In the genomic region with DNA sequence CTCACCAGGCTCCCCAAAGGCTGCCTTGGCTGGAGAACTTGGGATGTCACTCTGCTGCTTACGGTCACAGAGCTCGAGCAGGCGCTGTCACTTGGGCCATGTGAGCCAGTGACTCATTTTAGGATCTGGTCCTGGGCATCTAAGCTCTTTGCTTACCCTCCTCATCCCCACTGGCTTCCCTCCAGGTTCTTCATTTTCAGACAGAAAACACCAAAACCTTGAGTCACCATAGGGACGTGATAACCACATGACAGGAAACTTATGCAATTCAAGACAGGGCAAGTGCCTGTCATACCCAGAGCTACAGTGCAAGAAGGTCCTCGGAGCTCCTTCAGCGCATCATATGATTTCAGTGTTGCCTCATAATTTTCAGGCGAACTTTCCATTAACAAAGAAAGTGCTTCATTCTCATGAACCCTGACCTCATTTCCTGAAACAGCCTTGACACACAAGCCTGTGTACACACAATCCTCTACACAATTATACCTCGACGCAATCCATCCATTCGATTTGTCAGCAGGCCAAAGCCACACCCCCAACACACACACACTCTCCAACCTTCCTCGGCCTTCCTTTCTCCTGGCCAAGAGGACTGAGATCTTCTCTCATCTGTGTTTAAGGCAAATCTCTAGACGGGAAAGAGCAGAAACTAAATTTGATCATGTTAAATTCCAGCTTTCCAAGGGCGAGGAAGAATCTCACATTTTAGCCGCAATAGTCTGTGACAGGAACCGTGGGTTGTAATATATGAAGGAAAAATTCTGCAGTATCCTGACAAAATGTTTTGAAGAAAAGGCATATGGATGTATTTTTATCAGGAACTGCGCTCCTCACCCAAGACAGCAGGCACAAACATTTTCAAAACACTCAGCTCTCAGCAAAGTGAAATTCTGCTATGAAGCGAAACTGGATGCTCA, we compare ENCODE assay signal across 8 cellular contexts. TPM values are rescaled to one million over a fixed set of nuclear protein-coding genes. Genes with fewer than 3 reads are reported as not detected.
DNase-seq lines count a peak whose midpoint lies in the region; ATAC-seq and TF ChIP-seq lines count a peak whose summit lies in the region.

No MANE protein-coding gene starts in this region.

- H3F3A ChIP-seq in SU-DHL-6 (ENCODE audit: insufficient read depth): peaks cover 31% of the 10 kb centered on the region

- H2AFZ ChIP-seq in SU-DHL-6 (ENCODE audit: low read depth, low read length, severe bottlenecking): no peak overlapping the region

- intact Hi-C loops in CD14-positive monocyte (cut with micrococcal nuclease): loop anchor here (2.0 to 10.0 kb wide), 3 partner anchors 30 to 1988 kb away; no protein-coding TSS in a partner anchor

- no peaks in the 10 kb centered on the region for H3K27me3 ChIP-seq in SU-DHL-6 (ENCODE audit: low read length)
- H3K27me3 ChIP-seq in liver (ENCODE audit: control insufficient read depth in 4 of 4, insufficient read depth in 4 of 4, low read length in 3 of 4): no peaks in the 10 kb centered on the region

- H3K36me3 ChIP-seq in SU-DHL-6 (ENCODE audit: low read length) (peaks cover 14% of the 10 kb centered on the region), liver (ENCODE audit: control insufficient read depth in 4 of 4, insufficient read depth in 3 of 4, low read depth in 1 of 4, low read length in 3 of 4) (peaks cover 2 to 31% (median 19%) of the 10 kb centered on the region in 4 donors)

- no peaks in the 10 kb centered on the region for H3K4me1 ChIP-seq in liver (ENCODE audit: control insufficient read depth in 4 of 4, insufficient read depth in 4 of 4, low read length in 3 of 4)

- DNase-seq in CD14-positive monocyte (ENCODE audit: low spot score): peak; percentile 99
- peak; percentile 62 for DNase-seq in GM19240 (ENCODE audit: insufficient read length, low spot score)
- DNase-seq in central memory CD4-positive, alpha-beta T cell: peak; percentile 54
- peak; percentile 4 to 44 (median 32) for DNase-seq in stimulated activated CD4-positive, alpha-beta T cell treated with anti-CD3 and anti-CD28 coated beads, TNF-alpha, amount 100 ng/mL, for 48 hours (ENCODE audit: low read depth in 3 of 3)
- no peak for DNase-seq in NCI-H1092 (lab: John Stamatoyannopoulos, UW)

- no peak for TF ChIP-seq RAD21 in liver (IDR thresholded peaks at IDR 0.05)

- peaks cover 42% of the 10 kb centered on the region for H3K4me1 Mint-ChIP-seq in CD14-positive monocyte

- H3K4me3 ChIP-seq in SU-DHL-6 (ENCODE audit: insufficient read depth, low read length, poor library complexity, severe bottlenecking) (no peak overlapping the region), liver (ENCODE audit: low read depth in 1 of 3, low read length in 3 of 3) (no peak overlapping the region)

- peaks cover 0 to 6% (median 0%) of the 10 kb centered on the region in 3 donors for H3K27me3 Mint-ChIP-seq in CD14-positive monocyte (ENCODE audit: low read depth in 3 of 3)

- WGBS in liver: 65% methylated on average over 17 of the region's 17 CpGs

- peak overlapping the region; percentile 34 to 75 for H3K4me3 Mint-ChIP-seq in CD14-positive monocyte

- no peaks in the 10 kb centered on the region for H3K79me2 ChIP-seq in SU-DHL-6 (ENCODE audit: insufficient read depth, low read length)

- no peaks in the 10 kb centered on the region for H3K9me3 ChIP-seq in SU-DHL-6 (ENCODE audit: insufficient read depth, low read length)
- H3K9me3 ChIP-seq in liver (ENCODE audit: control insufficient read depth in 4 of 4, low read length in 3 of 4): no peaks in the 10 kb centered on the region

- TF ChIP-seq CTCF in CD14-positive monocyte (IDR thresholded peaks at IDR 0.05): no peak
- TF ChIP-seq CTCF in SU-DHL-6 (IDR thresholded peaks at IDR 0.05; ENCODE audit: insufficient read depth, low read length, poor library complexity, severe bottlenecking): no peak
- TF ChIP-seq CTCF in liver (IDR thresholded peaks at IDR 0.05; ENCODE audit: low read depth, low read length, missing input control): no peak

- H3K9me2 ChIP-seq in SU-DHL-6 (replicated peaks; ENCODE audit: insufficient read depth, low read length): no peaks in the 10 kb centered on the region

- H3K27ac ChIP-seq in SU-DHL-6 (ENCODE audit: low read depth, low read length) (no peak overlapping the region), liver (ENCODE audit: low read depth in 1 of 2, low read length in 2 of 2) (peak overlapping the region; percentile 42 to 50)

- H3K4me2 ChIP-seq in SU-DHL-6 (ENCODE audit: low read depth, low read length, poor library complexity, severe bottlenecking): peak overlapping the region; percentile 32

- H3K27ac Mint-ChIP-seq in CD14-positive monocyte: peak overlapping the region; percentile 97 to 100 (median 100)

- no peak overlapping the region for H3K9ac ChIP-seq in SU-DHL-6 (ENCODE audit: low read length)
- no peak overlapping the region for H3K9ac ChIP-seq in liver (ENCODE audit: low read depth in 1 of 2, low read length in 2 of 2)

- H3K9me3 Mint-ChIP-seq in CD14-positive monocyte: no peaks in the 10 kb centered on the region

- peaks cover 11% of the 10 kb centered on the region; the same call in 1 of the 2 replicates for H4K20me1 ChIP-seq in SU-DHL-6 (ENCODE audit: low read depth, low read length)

- ATAC-seq in HG03378 (IDR thresholded peaks at IDR 0.05; ENCODE audit: unreplicated experiment): peak; percentile 74

- H3K36me3 Mint-ChIP-seq in CD14-positive monocyte: peaks cover 61 to 69% of the 10 kb centered on the region in 2 donors

TF ChIP-seq in liver, 16 proteins besides CTCF, POLR2A, EP300 and RAD21:
- TF ChIP-seq, protein P1, sequence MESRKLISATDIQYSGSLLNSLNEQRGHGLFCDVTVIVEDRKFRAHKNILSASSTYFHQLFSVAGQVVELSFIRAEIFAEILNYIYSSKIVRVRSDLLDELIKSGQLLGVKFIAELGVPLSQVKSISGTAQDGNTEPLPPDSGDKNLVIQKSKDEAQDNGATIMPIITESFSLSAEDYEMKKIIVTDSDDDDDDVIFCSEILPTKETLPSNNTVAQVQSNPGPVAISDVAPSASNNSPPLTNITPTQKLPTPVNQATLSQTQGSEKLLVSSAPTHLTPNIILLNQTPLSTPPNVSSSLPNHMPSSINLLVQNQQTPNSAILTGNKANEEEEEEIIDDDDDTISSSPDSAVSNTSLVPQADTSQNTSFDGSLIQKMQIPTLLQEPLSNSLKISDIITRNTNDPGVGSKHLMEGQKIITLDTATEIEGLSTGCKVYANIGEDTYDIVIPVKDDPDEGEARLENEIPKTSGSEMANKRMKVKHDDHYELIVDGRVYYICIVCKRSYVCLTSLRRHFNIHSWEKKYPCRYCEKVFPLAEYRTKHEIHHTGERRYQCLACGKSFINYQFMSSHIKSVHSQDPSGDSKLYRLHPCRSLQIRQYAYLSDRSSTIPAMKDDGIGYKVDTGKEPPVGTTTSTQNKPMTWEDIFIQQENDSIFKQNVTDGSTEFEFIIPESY (IDR thresholded peaks at IDR 0.05): no peak
- TF ChIP-seq JUND (IDR thresholded peaks at IDR 0.05) (peak; percentile 45 to 69), EGR1 (IDR thresholded peaks at IDR 0.05; ENCODE audit: low read depth in 2 of 2) (no peak), FOXA2 (IDR thresholded peaks at IDR 0.05) (no peak), TAF1 (conservative IDR thresholded peaks at IDR 0.05) (no peak), HNF4A (conservative IDR thresholded peaks at IDR 0.05) (no peak), RXRA (IDR thresholded peaks at IDR 0.05) (peak; percentile 13 to 54), HNF4G (IDR thresholded peaks at IDR 0.05) (no peak), FOXA1 (IDR thresholded peaks at IDR 0.05) (no peak), YY1 (IDR thresholded peaks at IDR 0.05) (no peak), GABPA (IDR thresholded peaks at IDR 0.05 in 1 of 2, conservative IDR thresholded peaks at IDR 0.05 in 1 of 2) (peak; percentile 30 to 42), NR2F2 (IDR thresholded peaks at IDR 0.05) (peak; percentile 55), SP1 (IDR thresholded peaks at IDR 0.05) (no peak)
- TF ChIP-seq, protein P2, sequence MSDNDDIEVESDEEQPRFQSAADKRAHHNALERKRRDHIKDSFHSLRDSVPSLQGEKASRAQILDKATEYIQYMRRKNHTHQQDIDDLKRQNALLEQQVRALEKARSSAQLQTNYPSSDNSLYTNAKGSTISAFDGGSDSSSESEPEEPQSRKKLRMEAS (IDR thresholded peaks at IDR 0.05): no peak
- TF ChIP-seq, protein P3, sequence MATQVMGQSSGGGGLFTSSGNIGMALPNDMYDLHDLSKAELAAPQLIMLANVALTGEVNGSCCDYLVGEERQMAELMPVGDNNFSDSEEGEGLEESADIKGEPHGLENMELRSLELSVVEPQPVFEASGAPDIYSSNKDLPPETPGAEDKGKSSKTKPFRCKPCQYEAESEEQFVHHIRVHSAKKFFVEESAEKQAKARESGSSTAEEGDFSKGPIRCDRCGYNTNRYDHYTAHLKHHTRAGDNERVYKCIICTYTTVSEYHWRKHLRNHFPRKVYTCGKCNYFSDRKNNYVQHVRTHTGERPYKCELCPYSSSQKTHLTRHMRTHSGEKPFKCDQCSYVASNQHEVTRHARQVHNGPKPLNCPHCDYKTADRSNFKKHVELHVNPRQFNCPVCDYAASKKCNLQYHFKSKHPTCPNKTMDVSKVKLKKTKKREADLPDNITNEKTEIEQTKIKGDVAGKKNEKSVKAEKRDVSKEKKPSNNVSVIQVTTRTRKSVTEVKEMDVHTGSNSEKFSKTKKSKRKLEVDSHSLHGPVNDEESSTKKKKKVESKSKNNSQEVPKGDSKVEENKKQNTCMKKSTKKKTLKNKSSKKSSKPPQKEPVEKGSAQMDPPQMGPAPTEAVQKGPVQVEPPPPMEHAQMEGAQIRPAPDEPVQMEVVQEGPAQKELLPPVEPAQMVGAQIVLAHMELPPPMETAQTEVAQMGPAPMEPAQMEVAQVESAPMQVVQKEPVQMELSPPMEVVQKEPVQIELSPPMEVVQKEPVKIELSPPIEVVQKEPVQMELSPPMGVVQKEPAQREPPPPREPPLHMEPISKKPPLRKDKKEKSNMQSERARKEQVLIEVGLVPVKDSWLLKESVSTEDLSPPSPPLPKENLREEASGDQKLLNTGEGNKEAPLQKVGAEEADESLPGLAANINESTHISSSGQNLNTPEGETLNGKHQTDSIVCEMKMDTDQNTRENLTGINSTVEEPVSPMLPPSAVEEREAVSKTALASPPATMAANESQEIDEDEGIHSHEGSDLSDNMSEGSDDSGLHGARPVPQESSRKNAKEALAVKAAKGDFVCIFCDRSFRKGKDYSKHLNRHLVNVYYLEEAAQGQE (IDR thresholded peaks at IDR 0.05): no peak
- TF ChIP-seq, protein P4, sequence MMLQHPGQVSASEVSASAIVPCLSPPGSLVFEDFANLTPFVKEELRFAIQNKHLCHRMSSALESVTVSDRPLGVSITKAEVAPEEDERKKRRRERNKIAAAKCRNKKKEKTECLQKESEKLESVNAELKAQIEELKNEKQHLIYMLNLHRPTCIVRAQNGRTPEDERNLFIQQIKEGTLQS (IDR thresholded peaks at IDR 0.05): no peak

RNA-seq across cellular contexts. Expression of a gene that starts 25.3 kb away (rescaled TPM):
- 10 to 100 TPM; 34.3 TPM for polyA plus RNA-seq in CD14-positive monocyte
- 10 to 100 TPM; 10.1 to 11.1 TPM for total RNA-seq in liver
- 10 to 100 TPM in 1 of 2 donors, 1 to 10 TPM in 1; 9.6 to 18.8 TPM for polyA plus RNA-seq in liver
